8 cellular contexts compared by ENCODE assay signal in the genomic region with DNA sequence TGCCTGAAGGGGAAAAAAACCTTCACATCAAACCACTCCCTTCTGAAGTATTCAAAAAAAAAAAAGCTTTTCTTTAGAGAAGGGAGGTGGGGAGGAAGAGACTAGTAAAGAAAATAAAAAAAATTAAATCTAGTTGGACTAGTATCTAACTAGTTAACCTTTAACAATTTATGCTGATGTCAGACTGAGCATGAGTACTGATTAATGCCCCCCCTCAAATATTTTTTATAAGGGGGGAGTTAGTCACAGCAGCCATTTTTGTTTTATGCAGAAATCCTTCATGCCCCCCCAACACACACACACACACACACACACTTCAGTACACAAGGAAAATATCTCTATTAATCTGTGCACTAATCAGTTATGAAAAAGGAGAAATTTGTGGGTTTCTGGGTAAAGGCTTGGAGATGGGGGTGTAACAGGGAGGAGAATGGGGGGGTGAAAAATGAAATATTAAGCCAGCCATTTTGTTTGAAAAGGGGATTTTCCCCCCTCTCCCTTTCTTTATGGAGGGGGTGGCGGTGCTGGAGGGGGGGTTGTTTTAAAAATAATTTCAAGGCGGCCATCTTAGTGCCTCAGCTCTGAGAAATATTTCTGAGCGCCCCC. TPM values are rescaled to one million over a fixed set of nuclear protein-coding genes. Genes with fewer than 3 reads are reported as not detected.
DNase-seq lines count a peak whose midpoint lies in the region; ATAC-seq and TF ChIP-seq lines count a peak whose summit lies in the region.

No MANE protein-coding gene starts in this region.

- intact Hi-C loops in vagina (cut with DNase I) = no loop called here

- no CpG with 5 or more reads among the region's 3 CpGs for WGBS in mesodermal cell (ENCODE audit: insufficient coverage in 2 of 2), 2 experiments

- peak overlapping the region; percentile 62 to 89 (median 82) for H3K4me3 ChIP-seq in Peyer's patch
- H3K4me3 ChIP-seq in astrocyte of the spinal cord (ENCODE audit: low read depth, low read length) = peak overlapping the region; percentile 79
- H3K4me3 ChIP-seq in mesodermal cell (ENCODE audit: extremely low read depth, insufficient read depth, low read length, poor library complexity, severe bottlenecking) = peak overlapping the region; percentile 40
- H3K4me3 ChIP-seq in vagina = peak overlapping the region; percentile 56 to 86

- in situ Hi-C loops in astrocyte of the spinal cord (cut with HindIII; ENCODE audit: low sequenced_read_pairs) = no loop called here

- H3K9me3 ChIP-seq in Peyer's patch = no peaks in the 10 kb centered on the region
- H3K9me3 ChIP-seq in mesodermal cell (ENCODE audit: control insufficient read depth, low read length) = no peaks in the 10 kb centered on the region
- no peaks in the 10 kb centered on the region for H3K9me3 ChIP-seq in vagina

- H3K27ac ChIP-seq in Peyer's patch (peak overlapping the region; percentile 32 to 96 (median 78)), mesodermal cell (ENCODE audit: low read depth, low read length, severe bottlenecking) (no peak overlapping the region), vagina (peak overlapping the region; percentile 98)

- TF ChIP-seq POLR2A in Peyer's patch (IDR thresholded peaks at IDR 0.05) = no peak
- no peak for TF ChIP-seq POLR2A in vagina (IDR thresholded peaks at IDR 0.05)

- H3K4me1 ChIP-seq in Peyer's patch = peaks cover 0 to 55% (median 10%) of the 10 kb centered on the region in 4 donors
- peaks cover 39% of the 10 kb centered on the region for H3K4me1 ChIP-seq in mesodermal cell (ENCODE audit: control insufficient read depth, insufficient read depth, low read length, poor library complexity, severe bottlenecking)
- H3K4me1 ChIP-seq in vagina = peaks cover 58% of the 10 kb centered on the region

- ATAC-seq in GM18502 (IDR thresholded peaks at IDR 0.05; ENCODE audit: poor library complexity, unreplicated experiment) (no peak), HG03108 (IDR thresholded peaks at IDR 0.05; ENCODE audit: unreplicated experiment) (no peak)

- H3K36me3 ChIP-seq in Peyer's patch (peaks cover 0 to 14% (median 0%) of the 10 kb centered on the region in 3 donors), mesodermal cell (ENCODE audit: control insufficient read depth, insufficient read depth, low read length) (peaks cover 13% of the 10 kb centered on the region), vagina (peaks cover 0 to 9% of the 10 kb centered on the region in 2 donors)

- H3K27me3 ChIP-seq in Peyer's patch (no peaks in the 10 kb centered on the region), vagina (no peaks in the 10 kb centered on the region)

- DNase-seq in NCI-H510A treated with DMSO at 0.1 percent for 48 hours (lab: John Stamatoyannopoulos, UW) (peak; percentile 64), NCI-H510A (lab: John Stamatoyannopoulos, UW) (no peak), Peyer's patch (peak in 1 of 3 donors; percentile 36), astrocyte of the spinal cord (ENCODE audit: low read depth, low spot score) (peak; percentile 41), vagina (ENCODE audit: extremely low spot score in 2 of 2) (no peak)

- TF ChIP-seq CTCF in Peyer's patch (IDR thresholded peaks at IDR 0.05) = no peak
- TF ChIP-seq CTCF in astrocyte of the spinal cord (IDR thresholded peaks at IDR 0.05; ENCODE audit: low read depth, low read length) = no peak
- no peak for TF ChIP-seq CTCF in vagina (IDR thresholded peaks at IDR 0.05)

RNA-seq across cellular contexts. Expression of gene CHD3, which starts 4.7 kb away (rescaled TPM):
- total RNA-seq in Peyer's patch (10 to 100 TPM; 36.1 to 99.9 (median 45.1) TPM), vagina (128 TPM)
- polyA plus RNA-seq in mesodermal cell (2013, experiment 1 of 2) = 57.2 TPM
- 54.5 TPM for polyA plus RNA-seq in mesodermal cell (2013, experiment 2 of 2)

RNA-seq across cellular contexts. Expression of gene CYB5D1, which starts 26.1 kb away (rescaled TPM):
- total RNA-seq in Peyer's patch (1 to 10 TPM; 3.3 to 5.1 (median 4.2) TPM), vagina (4.4 TPM)
- 55.6 TPM for polyA plus RNA-seq in mesodermal cell (2013, experiment 1 of 2)
- polyA plus RNA-seq in mesodermal cell (2013, experiment 2 of 2) = 97.7 TPM

RNA-seq across cellular contexts. Expression of gene NAA38, which starts 26.5 kb away (rescaled TPM):
- total RNA-seq in Peyer's patch = 10 to 100 TPM; 28.6 to 75.8 (median 47.8) TPM
- polyA plus RNA-seq in mesodermal cell (2013, experiment 1 of 2) = 70.4 TPM
- 59.4 TPM for polyA plus RNA-seq in mesodermal cell (2013, experiment 2 of 2)
- 83.5 TPM for total RNA-seq in vagina

RNA-seq across cellular contexts. Expression of gene TMEM88, which starts 29.0 kb away (rescaled TPM):
- total RNA-seq in Peyer's patch = 10 to 100 TPM in 3 of 4 donors, 1 to 10 TPM in 1; 3.4 to 29.7 (median 12.9) TPM
- 240 TPM for polyA plus RNA-seq in mesodermal cell (2013, experiment 1 of 2)
- polyA plus RNA-seq in mesodermal cell (2013, experiment 2 of 2) = 335 TPM
- 26.3 TPM for total RNA-seq in vagina

RNA-seq across cellular contexts. Expression of gene RNF227, which starts 32.2 kb away (rescaled TPM):
- total RNA-seq in Peyer's patch (1 to 10 TPM in 3 of 4 donors, not detected in 1; 1.2 to 5.1 (median 1.6) TPM), vagina (2.9 TPM)
- 1.4 TPM for polyA plus RNA-seq in mesodermal cell (2013, experiment 1 of 2)
- 2.0 TPM for polyA plus RNA-seq in mesodermal cell (2013, experiment 2 of 2)

Comparison
In these comparisons a context has a peak if more than half of its experiments do, and no peak if none do; other contexts are left out.
1. DNase-seq: peak in NCI-H510A treated with DMSO at 0.1 percent for 48 hours (single experiment) and astrocyte of the spinal cord (single experiment); none in NCI-H510A (single experiment) and vagina (0 of 2).
2. Peak in every context shown above with its lines, with median percentiles within 50 percentile points of each other: H3K4me3 ChIP-seq.